In genomic region chr10:78649429-78649828, GRCh38 we compare ENCODE assay signal across 15 cellular contexts.
DNase-seq lines count a peak whose midpoint lies in the region; ATAC-seq and TF ChIP-seq lines count a peak whose summit lies in the region.
"Had no signal": no experiment of that assay in that cellular context is flagged by ENCODE, and none has a peak within 500 bp of the region (broad histone marks: within the 10 kb centered on the region; RNA-seq: fewer than 3 reads in every experiment).

No MANE protein-coding gene starts in this region.

- WGBS in suprapubic skin = 60% methylated on average over 2 of the region's 2 CpGs

- DNase-seq in GM23338 (ENCODE audit: low spot score) = no peak
- no peak for DNase-seq in adipocyte (ENCODE audit: low read depth)
- DNase-seq in osteocyte (ENCODE audit: extremely low spot score, unreplicated experiment) = peak; percentile 4
- no peak for DNase-seq in suprapubic skin (ENCODE audit: low spot score in 2 of 2)
- no peak for DNase-seq in GM03348 (ENCODE audit: low spot score)
- DNase-seq in activated CD8-positive, alpha-beta memory T cell treated with anti-CD3 and anti-CD28 coated beads, Interleukin-2, amount 50 U/mL, for 4 hours = no peak
- DNase-seq in type B pancreatic cell (ENCODE audit: extremely low spot score, unreplicated experiment) = no peak
- DNase-seq: AML-193; Calu3; CD8-positive, alpha-beta T cell had no signal

- peak overlapping the region; percentile 79 for H3K9ac ChIP-seq in adipocyte (ENCODE audit: low read length)

- no peak overlapping the region for H3K27ac ChIP-seq in GM23338 (ENCODE audit: low read depth)
- peak overlapping the region; percentile 35 for H3K27ac ChIP-seq in suprapubic skin
- H3K27ac ChIP-seq: HL-60 had no signal

- peak overlapping the region; percentile 38; the same call in 1 of the 2 replicates for H2AFZ ChIP-seq in GM23338

- no peak for TF ChIP-seq POLR2A in suprapubic skin (IDR thresholded peaks at IDR 0.05)

- H3K9me2 ChIP-seq in GM23338 (ENCODE audit: insufficient read depth) = peaks cover 6% of the 10 kb centered on the region; the same call in 1 of the 2 replicates

- TF ChIP-seq EP300 in suprapubic skin (IDR thresholded peaks at IDR 0.05) = no peak

- H3K4me1 Mint-ChIP-seq in GM23338 (no peaks in the 10 kb centered on the region; the same call in 1 of the 3 replicates), osteocyte (ENCODE audit: unreplicated experiment) (peaks cover 2% of the 10 kb centered on the region), type B pancreatic cell (ENCODE audit: unreplicated experiment) (peaks cover 17% of the 10 kb centered on the region)
- H3K4me1 Mint-ChIP-seq: CD14-positive monocyte had no signal

- peaks cover 7% of the 10 kb centered on the region for H3K9me3 Mint-ChIP-seq in GM23338
- peaks cover 6% of the 10 kb centered on the region for H3K9me3 Mint-ChIP-seq in osteocyte (ENCODE audit: unreplicated experiment)
- peaks cover 9% of the 10 kb centered on the region for H3K9me3 Mint-ChIP-seq in type B pancreatic cell

- no peak overlapping the region for H3K27ac Mint-ChIP-seq in GM23338
- H3K27ac Mint-ChIP-seq in osteocyte (ENCODE audit: unreplicated experiment) = no peak overlapping the region
- no peak overlapping the region for H3K27ac Mint-ChIP-seq in type B pancreatic cell
- H3K27ac Mint-ChIP-seq: CD14-positive monocyte; CD8-positive, alpha-beta T cell had no signal

- TF ChIP-seq CTCF in GM23338 (conservative IDR thresholded peaks at IDR 0.05; ENCODE audit: low read depth in 2 of 2) = no peak
- no peak for TF ChIP-seq CTCF in osteocyte (IDR thresholded peaks at IDR 0.05)
- TF ChIP-seq CTCF in suprapubic skin (IDR thresholded peaks at IDR 0.05) = no peak
- TF ChIP-seq CTCF in type B pancreatic cell (conservative IDR thresholded peaks at IDR 0.05) = no peak

- no peaks in the 10 kb centered on the region for H3K36me3 Mint-ChIP-seq in GM23338 (ENCODE audit: low read depth)
- H3K36me3 Mint-ChIP-seq in osteocyte (ENCODE audit: unreplicated experiment) = no peaks in the 10 kb centered on the region
- H3K36me3 Mint-ChIP-seq in type B pancreatic cell = peaks cover 3% of the 10 kb centered on the region
- H3K36me3 Mint-ChIP-seq: CD14-positive monocyte; CD8-positive, alpha-beta T cell had no signal

- no peaks in the 10 kb centered on the region for H3K4me1 ChIP-seq in GM23338 (ENCODE audit: insufficient read depth)
- peaks cover 51% of the 10 kb centered on the region for H3K4me1 ChIP-seq in adipocyte (ENCODE audit: control insufficient read depth, insufficient read depth, low read length)
- no peaks in the 10 kb centered on the region for H3K4me1 ChIP-seq in suprapubic skin
- H3K4me1 ChIP-seq: HAP-1 had no signal

- no peaks in the 10 kb centered on the region for H3F3A ChIP-seq in GM23338 (replicated peaks; ENCODE audit: low read depth)

- no peak for ATAC-seq in GM23338
- no peak for ATAC-seq in HG03159 (IDR thresholded peaks at IDR 0.05; ENCODE audit: unreplicated experiment)
- ATAC-seq: CD8-positive, alpha-beta T cell; K562 had no signal

- no peak overlapping the region for H3K4me3 ChIP-seq in GM23338
- H3K4me3 ChIP-seq in adipocyte (ENCODE audit: low read length) = peak overlapping the region; percentile 12
- H3K4me3 ChIP-seq in suprapubic skin = no peak overlapping the region
- H3K4me3 ChIP-seq: HAP-1, K562 had no signal

- H3K27me3 ChIP-seq in GM23338 (ENCODE audit: insufficient read depth) (no peaks in the 10 kb centered on the region), adipocyte (replicated peaks; ENCODE audit: control insufficient read depth, insufficient read depth, low read length) (no peaks in the 10 kb centered on the region), suprapubic skin (peaks cover 7% of the 10 kb centered on the region)

- H3K79me2 ChIP-seq in GM23338 (replicated peaks; ENCODE audit: insufficient read depth) = no peaks in the 10 kb centered on the region

- no peaks in the 10 kb centered on the region for H3K36me3 ChIP-seq in GM23338 (ENCODE audit: insufficient read depth)
- H3K36me3 ChIP-seq in adipocyte (ENCODE audit: control insufficient read depth, insufficient read depth, low read length, severe bottlenecking) = no peaks in the 10 kb centered on the region
- H3K36me3 ChIP-seq in suprapubic skin = no peaks in the 10 kb centered on the region
- H3K36me3 ChIP-seq: HAP-1 had no signal

- H3K9me3 ChIP-seq in adipocyte (ENCODE audit: control insufficient read depth, low read length) (no peaks in the 10 kb centered on the region), suprapubic skin (no peaks in the 10 kb centered on the region)
- H3K9me3 ChIP-seq: HAP-1 had no signal

- H3K27me3 Mint-ChIP-seq in GM23338 (ENCODE audit: insufficient read depth, low read depth, poor library complexity) = no peaks in the 10 kb centered on the region
- H3K27me3 Mint-ChIP-seq in osteocyte (ENCODE audit: unreplicated experiment) = peaks cover 23% of the 10 kb centered on the region
- H3K27me3 Mint-ChIP-seq in type B pancreatic cell = peaks cover 4% of the 10 kb centered on the region

- H3K4me2 ChIP-seq in GM23338 = no peak overlapping the region

- H4K20me1 ChIP-seq in GM23338 (replicated peaks; ENCODE audit: insufficient read depth) = no peaks in the 10 kb centered on the region

- H3K4me3 Mint-ChIP-seq in GM23338 = no peak overlapping the region
- H3K4me3 Mint-ChIP-seq in osteocyte (ENCODE audit: unreplicated experiment) = no peak overlapping the region
- no peak overlapping the region for H3K4me3 Mint-ChIP-seq in type B pancreatic cell
- H3K4me3 Mint-ChIP-seq: CD14-positive monocyte; CD8-positive, alpha-beta T cell had no signal

TF ChIP-seq in GM23338, 12 proteins besides CTCF, POLR2A, EP300 and RAD21 (continues in another document):
- no peak for TF ChIP-seq EZH2phosphoT487 (IDR thresholded peaks at IDR 0.05; ENCODE audit: unreplicated experiment)
- no peak for TF ChIP-seq REST (IDR thresholded peaks at IDR 0.05; ENCODE audit: unreplicated experiment)
- TF ChIP-seq STAT1 (IDR thresholded peaks at IDR 0.05; ENCODE audit: unreplicated experiment) = no peak
- no peak for TF ChIP-seq JUNB (IDR thresholded peaks at IDR 0.05; ENCODE audit: unreplicated experiment)
- TF ChIP-seq CREB1 (CRISPR knock-in tag; IDR thresholded peaks at IDR 0.05; ENCODE audit: low read depth) = no peak
- no peak for TF ChIP-seq NANOG (IDR thresholded peaks at IDR 0.05; ENCODE audit: borderline replicate concordance)
- TF ChIP-seq ETS1 (IDR thresholded peaks at IDR 0.05) = no peak
- TF ChIP-seq ZNF114 (CRISPR knock-in tag; IDR thresholded peaks at IDR 0.05) = no peak
